9 cellular contexts compared by ENCODE assay signal in the genomic region with DNA sequence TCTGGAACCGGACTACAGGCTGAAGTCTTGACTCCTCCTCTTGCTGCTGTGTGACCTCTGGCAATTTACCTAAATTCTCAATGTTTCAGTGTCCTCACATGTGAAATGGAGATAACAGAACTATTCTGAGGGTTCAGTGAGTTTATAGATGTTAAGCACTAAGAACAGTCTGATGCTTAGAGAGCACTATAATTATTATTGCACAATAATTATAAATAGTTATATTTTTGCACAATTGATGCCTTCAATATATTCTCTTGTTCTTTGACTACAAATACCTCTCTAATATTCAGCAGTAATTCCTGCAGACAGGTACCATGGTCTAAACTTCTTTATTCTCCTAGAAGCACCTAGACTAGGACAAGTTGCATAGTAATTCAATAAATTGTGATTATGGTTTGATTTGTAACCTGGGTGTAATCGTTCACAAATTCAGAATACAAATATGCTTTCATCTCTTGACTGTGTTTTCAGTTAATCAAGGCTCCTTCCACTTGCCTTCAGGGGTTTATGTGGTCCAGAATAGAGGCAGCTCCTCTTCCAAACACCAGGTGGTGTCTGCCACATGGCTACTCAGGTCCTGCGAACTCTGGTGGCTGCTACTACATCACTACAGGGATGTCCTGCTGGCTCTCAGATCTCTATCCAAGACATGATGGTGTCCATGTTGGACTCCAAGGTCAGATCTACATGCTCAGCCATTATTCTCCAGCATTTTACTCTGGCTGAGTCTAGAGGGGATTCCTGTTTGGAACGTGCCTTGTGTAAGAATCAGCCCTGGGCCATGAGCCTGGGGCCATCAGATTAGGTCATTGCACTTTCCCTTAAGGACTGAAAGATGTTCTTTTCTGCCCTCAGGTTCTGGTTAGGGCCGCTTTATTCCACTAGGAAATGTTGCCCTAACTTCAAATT.
DNase-seq lines count a peak whose midpoint lies in the region; FAIRE-seq and TF ChIP-seq lines count a peak whose summit lies in the region.
"Had no signal": no experiment of that assay in that cellular context is flagged by ENCODE, and none has a peak within 500 bp of the region (broad histone marks: within the 10 kb centered on the region; RNA-seq: fewer than 3 reads in every experiment).

No MANE protein-coding gene starts in this region.

- POLR2A ChIA-PET in HEK293T (lab: Yijun Ruan, JAX), result no interaction called here

- H3K9ac ChIP-seq in OCI-LY1 (ENCODE audit: low read length), result no peak overlapping the region

- H3K27ac ChIP-seq in OCI-LY1 (ENCODE audit: low read depth, low read length, poor library complexity, severe bottlenecking), result no peak overlapping the region
- H3K27ac ChIP-seq: thoracic aorta had no signal

- TF ChIP-seq POLR2A in GM12892 (IDR thresholded peaks at IDR 0.05; ENCODE audit: low read depth, low read length), result no peak

- H3K4me1 ChIP-seq in OCI-LY1 (ENCODE audit: insufficient read depth, low read length, severe bottlenecking), result no peaks in the 10 kb centered on the region

- H3K27me3 ChIP-seq in OCI-LY1 (ENCODE audit: insufficient read depth, low read length), result no peaks in the 10 kb centered on the region

- H3K9me2 ChIP-seq in OCI-LY1 (ENCODE audit: low read depth, low read length), result no peaks in the 10 kb centered on the region

- no peak for DNase-seq in GM12892 (ENCODE audit: insufficient read length)
- peak; percentile 58 for DNase-seq in HEK293T (ENCODE audit: extremely low spot score)
- DNase-seq in iris pigment epithelial cell (ENCODE audit: low read depth), result peak; percentile 16
- DNase-seq in GM19238 (ENCODE audit: insufficient read length, low spot score), result no peak
- no peak for DNase-seq in nucleus accumbens (lab: John Stamatoyannopoulos, UW)
- DNase-seq in GM19240 (ENCODE audit: insufficient read length, low spot score), result no peak
- no peak for DNase-seq in activated CD4-positive, CD25-positive, alpha-beta regulatory T cell treated with anti-CD3 and anti-CD28 coated beads, Interleukin-2, amount 50 U/mL, for 72 hours

- no peaks in the 10 kb centered on the region for H3F3A ChIP-seq in OCI-LY1 (ENCODE audit: insufficient read depth, low read length)

- CTCF ChIA-PET in HEK293T (lab: Yijun Ruan, JAX), result no interaction called here

- H3K9me3 ChIP-seq in OCI-LY1 (ENCODE audit: low read length), result no peaks in the 10 kb centered on the region
- H3K9me3 ChIP-seq: thoracic aorta had no signal

- peak; percentile 57 for TF ChIP-seq CTCF in OCI-LY1 (IDR thresholded peaks at IDR 0.05; ENCODE audit: low read length)

- FAIRE-seq in GM12892 (lab: Jason Lieb, UNC), result peak; percentile 74

- H3K4me2 ChIP-seq in OCI-LY1 (ENCODE audit: low read length), result no peak overlapping the region

- no peaks in the 10 kb centered on the region for H3K79me2 ChIP-seq in OCI-LY1 (ENCODE audit: insufficient read depth, low read length)

- no peak overlapping the region for H3K4me3 ChIP-seq in OCI-LY1 (ENCODE audit: low read depth, low read length, poor library complexity, severe bottlenecking)
- H3K4me3 ChIP-seq: thoracic aorta had no signal

- H2AFZ ChIP-seq in OCI-LY1 (ENCODE audit: low read length), result no peak overlapping the region

- H4K20me1 ChIP-seq in OCI-LY1 (ENCODE audit: insufficient read depth, low read length), result no peaks in the 10 kb centered on the region

- no peaks in the 10 kb centered on the region for H3K36me3 ChIP-seq in OCI-LY1 (ENCODE audit: insufficient read depth, low read length)
- H3K36me3 ChIP-seq: thoracic aorta had no signal

TF ChIP-seq in HEK293T, 16 proteins besides CTCF, POLR2A, EP300 and RAD21:
- TF ChIP-seq NFRKB (IDR thresholded peaks at IDR 0.05) (no peak), ARNT (IDR thresholded peaks at IDR 0.05) (no peak), L3MBTL2 (conservative IDR thresholded peaks at IDR 0.05) (no peak), ELF4 (IDR thresholded peaks at IDR 0.05) (no peak), ZNF384 (IDR thresholded peaks at IDR 0.05) (no peak), FOXA1 (IDR thresholded peaks at IDR 0.05) (no peak), TARDBP (IDR thresholded peaks at IDR 0.05) (no peak), LEF1 (IDR thresholded peaks at IDR 0.05; ENCODE audit: borderline replicate concordance) (no peak), CTBP1 (IDR thresholded peaks at IDR 0.05; ENCODE audit: borderline replicate concordance) (no peak), BHLHE40 (IDR thresholded peaks at IDR 0.05; ENCODE audit: borderline replicate concordance) (no peak), SUZ12 (IDR thresholded peaks at IDR 0.05) (no peak), HDGF (IDR thresholded peaks at IDR 0.05; ENCODE audit: borderline replicate concordance) (no peak), FOXM1 (IDR thresholded peaks at IDR 0.05; ENCODE audit: borderline replicate concordance) (no peak), SP1 (IDR thresholded peaks at IDR 0.05) (no peak), FOXK2 (IDR thresholded peaks at IDR 0.05) (no peak)
- TF ChIP-seq, protein P1, sequence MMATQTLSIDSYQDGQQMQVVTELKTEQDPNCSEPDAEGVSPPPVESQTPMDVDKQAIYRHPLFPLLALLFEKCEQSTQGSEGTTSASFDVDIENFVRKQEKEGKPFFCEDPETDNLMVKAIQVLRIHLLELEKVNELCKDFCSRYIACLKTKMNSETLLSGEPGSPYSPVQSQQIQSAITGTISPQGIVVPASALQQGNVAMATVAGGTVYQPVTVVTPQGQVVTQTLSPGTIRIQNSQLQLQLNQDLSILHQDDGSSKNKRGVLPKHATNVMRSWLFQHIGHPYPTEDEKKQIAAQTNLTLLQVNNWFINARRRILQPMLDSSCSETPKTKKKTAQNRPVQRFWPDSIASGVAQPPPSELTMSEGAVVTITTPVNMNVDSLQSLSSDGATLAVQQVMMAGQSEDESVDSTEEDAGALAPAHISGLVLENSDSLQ (IDR thresholded peaks at IDR 0.05), result no peak

Comparison
In these comparisons a context has a peak if more than half of its experiments do, and no peak if none do; other contexts are left out.
1. DNase-seq: peak in HEK293T (single experiment) and iris pigment epithelial cell (single experiment); none in GM12892 (single experiment), GM19238 (single experiment), nucleus accumbens (0 of 56), GM19240 (single experiment) and activated CD4-positive, CD25-positive, alpha-beta regulatory T cell treated with anti-CD3 and anti-CD28 coated beads, Interleukin-2, amount 50 U/mL, for 72 hours (single experiment).